ENCODE assay signal across 10 cellular contexts in the genomic region with DNA sequence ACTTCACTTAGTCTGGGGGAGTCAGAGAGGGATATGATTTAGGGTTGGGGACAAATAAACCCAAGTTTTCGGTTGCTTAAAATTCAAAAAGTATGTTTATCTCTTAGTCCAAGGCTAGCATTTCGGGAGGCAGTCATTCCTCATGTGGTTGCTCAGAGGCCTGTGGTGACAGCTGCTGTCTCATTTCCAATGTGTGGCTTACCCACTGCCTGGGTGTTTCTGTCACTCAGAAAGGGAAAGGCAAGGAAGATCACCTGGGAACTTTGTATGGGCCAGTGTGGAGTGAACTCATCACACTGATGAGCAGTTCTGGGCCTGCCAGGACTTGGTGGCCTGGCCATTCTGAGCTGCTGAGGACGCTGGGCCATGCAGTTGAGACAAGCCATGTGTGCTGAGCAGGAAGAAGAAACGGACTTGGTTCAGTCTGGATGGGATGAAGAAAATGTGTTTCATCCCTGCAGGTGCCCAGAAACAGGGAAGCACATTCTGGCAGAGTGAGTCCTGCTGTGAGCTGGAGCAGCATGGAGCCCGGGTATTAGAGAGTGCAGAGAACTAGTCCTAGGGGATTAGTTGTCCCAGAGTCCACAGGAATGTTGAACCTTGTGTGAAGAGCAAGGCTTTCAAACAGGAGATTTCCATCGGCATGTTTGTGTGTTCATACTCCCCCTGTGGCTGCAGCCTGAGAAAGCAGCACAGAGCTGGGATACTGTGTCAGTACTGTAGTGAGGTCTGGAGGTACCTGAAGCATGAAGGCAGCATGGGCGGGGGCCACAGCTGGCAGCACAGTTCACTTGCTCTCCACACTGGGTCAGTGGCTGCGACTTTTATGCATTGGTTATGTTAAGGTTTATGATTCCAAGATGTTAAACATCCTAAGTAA.
A peak's percentile ranks its signal among the peaks of the same experiment; 100 is the strongest.
DNase-seq lines count a peak whose midpoint lies in the region; ATAC-seq and TF ChIP-seq lines count a peak whose summit lies in the region.
"Had no signal": no experiment of that assay in that cellular context is flagged by ENCODE, and none has a peak within 500 bp of the region (broad histone marks: within the 10 kb centered on the region; RNA-seq: fewer than 3 reads in every experiment).

No MANE protein-coding gene starts in this region.

- H3K27ac Mint-ChIP-seq in activated T-helper 2 cell treated with anti-CD3 and anti-CD28 coated beads, Interferon-gamma antibody, Interleukin-2, Interleukin-4, amounts not matched to agents 10 μg/mL and 5 μg/mL and 100 μg/mL, durations not matched to agents 14 hours and 24 hours and 36 hours, result no peak overlapping the region
- no peak overlapping the region for H3K27ac Mint-ChIP-seq in activated CD4-positive, alpha-beta T cell treated with anti-CD3 and anti-CD28 coated beads for 36 hours

- H4K20me1 ChIP-seq in fibroblast of lung (ENCODE audit: control insufficient read depth, extremely low read depth, insufficient read depth, low read length), result no peaks in the 10 kb centered on the region

- H3K36me3 Mint-ChIP-seq in activated T-helper 2 cell treated with anti-CD3 and anti-CD28 coated beads, Interferon-gamma antibody, Interleukin-2, Interleukin-4, amounts not matched to agents 10 μg/mL and 5 μg/mL and 100 μg/mL, durations not matched to agents 14 hours and 24 hours and 36 hours (ENCODE audit: low read depth), result no peaks in the 10 kb centered on the region
- no peaks in the 10 kb centered on the region for H3K36me3 Mint-ChIP-seq in activated CD4-positive, alpha-beta T cell treated with anti-CD3 and anti-CD28 coated beads for 36 hours (ENCODE audit: low read depth)

- BruUV-seq in Panc1 (replicated peaks; lab: Mats Ljungman, UMichigan), result no TSS peak

- H2AK5ac ChIP-seq in trophoblast cell (ENCODE audit: low read length), result peak overlapping the region; percentile 14

- no peak overlapping the region for H3K9ac ChIP-seq in fibroblast of lung (ENCODE audit: insufficient read depth, low read length)
- H3K9ac ChIP-seq in trophoblast cell (ENCODE audit: low read length), result no peak overlapping the region
- H3K9ac ChIP-seq: parathyroid adenoma had no signal

- no peaks in the 10 kb centered on the region for H3K9me3 Mint-ChIP-seq in activated T-helper 2 cell treated with anti-CD3 and anti-CD28 coated beads, Interferon-gamma antibody, Interleukin-2, Interleukin-4, amounts not matched to agents 10 μg/mL and 5 μg/mL and 100 μg/mL, durations not matched to agents 14 hours and 24 hours and 36 hours
- H3K9me3 Mint-ChIP-seq in activated CD4-positive, alpha-beta T cell treated with anti-CD3 and anti-CD28 coated beads for 36 hours (ENCODE audit: low read depth), result no peaks in the 10 kb centered on the region

- POLR2A ChIA-PET in Panc1 (lab: Charles Lee), result interaction anchor here (0.7 kb wide), 1 partner anchor 993 kb away, joined by 3 read pairs; no protein-coding TSS in a partner anchor
- POLR2A ChIA-PET in activated CD4-positive, alpha-beta T cell treated with anti-CD3 and anti-CD28 coated beads for 36 hours (lab: Charles Lee), result no interaction called here

- H3K79me2 ChIP-seq in fibroblast of lung (ENCODE audit: control insufficient read depth, insufficient read depth, low read length) (no peaks in the 10 kb centered on the region), trophoblast cell (ENCODE audit: control insufficient read depth, insufficient read depth, low read length, poor library complexity) (peaks cover 2% of the 10 kb centered on the region)
- H3K79me2 ChIP-seq: parathyroid adenoma had no signal

- no peaks in the 10 kb centered on the region for H3K4me1 ChIP-seq in Panc1 (ENCODE audit: control insufficient read depth, insufficient read depth, low read length)
- no peaks in the 10 kb centered on the region for H3K4me1 ChIP-seq in fibroblast of lung (ENCODE audit: control insufficient read depth, extremely low read depth, insufficient read depth, low read length)
- H3K4me1 ChIP-seq in trophoblast cell (ENCODE audit: control insufficient read depth in 1 of 2, insufficient read depth in 2 of 2, low read length in 2 of 2), result peaks cover 3 to 10% of the 10 kb centered on the region in 2 experiments
- H3K4me1 ChIP-seq in effector memory CD4-positive, alpha-beta T cell (ENCODE audit: control insufficient read depth, insufficient read depth, low read length, poor library complexity, severe bottlenecking), result no peaks in the 10 kb centered on the region
- H3K4me1 ChIP-seq: parathyroid adenoma had no signal

- H3K27ac ChIP-seq in Panc1 (ENCODE audit: low read length), result no peak overlapping the region
- H3K27ac ChIP-seq in fibroblast of lung (ENCODE audit: insufficient read depth, low read length), result no peak overlapping the region
- peak overlapping the region; percentile 1 for H3K27ac ChIP-seq in trophoblast cell (ENCODE audit: low read depth, low read length)
- H3K27ac ChIP-seq in effector memory CD4-positive, alpha-beta T cell (ENCODE audit: insufficient read depth, low read length, poor library complexity, severe bottlenecking), result no peak overlapping the region
- H3K27ac ChIP-seq: parathyroid adenoma had no signal

- DNase-seq in GM12865 (ENCODE audit: low read depth), result peak; percentile 44
- DNase-seq in Panc1 (ENCODE audit: low read depth, low spot score), result no peak
- no peak for DNase-seq in fibroblast of lung (ENCODE audit: low read depth in 2 of 2)
- peak in 1 of 2 donors; percentile 36 for DNase-seq in trophoblast cell
- no peak for DNase-seq in effector memory CD4-positive, alpha-beta T cell
- no peak for DNase-seq in activated T-helper 2 cell treated with anti-CD3 and anti-CD28 coated beads, Interferon-gamma antibody, Interleukin-2, Interleukin-4, amounts not matched to agents 10 μg/mL and 5 μg/mL and 100 μg/mL, durations not matched to agents 14 hours and 24 hours and 36 hours (ENCODE audit: low spot score)
- no peak for DNase-seq in NCI-H69 (lab: John Stamatoyannopoulos, UW)
- no peak for DNase-seq in activated CD4-positive, alpha-beta T cell treated with anti-CD3 and anti-CD28 coated beads for 36 hours
- DNase-seq: NCI-H748 treated with DMSO at 0.1 percent for 48 hours had no signal

- no peaks in the 10 kb centered on the region for H3K36me3 ChIP-seq in Panc1 (ENCODE audit: control insufficient read depth, insufficient read depth, low read length)
- H3K36me3 ChIP-seq in fibroblast of lung (ENCODE audit: control insufficient read depth, insufficient read depth, low read length), result no peaks in the 10 kb centered on the region
- H3K36me3 ChIP-seq in trophoblast cell (ENCODE audit: control insufficient read depth in 1 of 2, insufficient read depth in 2 of 2, low read length in 2 of 2), result peaks cover 0 to 1% of the 10 kb centered on the region in 2 experiments
- H3K36me3 ChIP-seq in effector memory CD4-positive, alpha-beta T cell (ENCODE audit: control insufficient read depth, insufficient read depth, low read length), result no peaks in the 10 kb centered on the region

- H3K4ac ChIP-seq in trophoblast cell (ENCODE audit: low read depth, low read length), result peak overlapping the region; percentile 5

- H2BK5ac ChIP-seq in trophoblast cell (ENCODE audit: low read depth, low read length, poor library complexity), result peak overlapping the region; percentile 8

- H3K4me2 ChIP-seq in fibroblast of lung (ENCODE audit: extremely low read depth, insufficient read depth, low read length), result no peak overlapping the region
- no peak overlapping the region for H3K4me2 ChIP-seq in trophoblast cell (ENCODE audit: low read length)

- peak overlapping the region; percentile 6 for H3K18ac ChIP-seq in trophoblast cell (ENCODE audit: low read length)

- H3K4me3 ChIP-seq in GM12865 (ENCODE audit: low read depth, low read length) (no peak overlapping the region), Panc1 (ENCODE audit: low read depth in 2 of 2, low read length in 2 of 2) (no peak overlapping the region), fibroblast of lung (replicated peaks in 1 of 4; ENCODE audit: control extremely low read depth in 1 of 4, insufficient read depth in 1 of 4, low read depth in 3 of 4, low read length in 4 of 4) (no peak overlapping the region), trophoblast cell (ENCODE audit: low read depth, low read length) (no peak overlapping the region)
- H3K4me3 ChIP-seq in effector memory CD4-positive, alpha-beta T cell (ENCODE audit: insufficient read depth, low read depth, low read length, poor library complexity, severe bottlenecking), result no peak overlapping the region

- no peaks in the 10 kb centered on the region for H3K4me1 Mint-ChIP-seq in activated T-helper 2 cell treated with anti-CD3 and anti-CD28 coated beads, Interferon-gamma antibody, Interleukin-2, Interleukin-4, amounts not matched to agents 10 μg/mL and 5 μg/mL and 100 μg/mL, durations not matched to agents 14 hours and 24 hours and 36 hours (ENCODE audit: low read depth)
- no peaks in the 10 kb centered on the region for H3K4me1 Mint-ChIP-seq in activated CD4-positive, alpha-beta T cell treated with anti-CD3 and anti-CD28 coated beads for 36 hours

- peak overlapping the region; percentile 34 for H2BK120ac ChIP-seq in trophoblast cell (ENCODE audit: insufficient read depth, low read length, poor library complexity)

- intact Hi-C loops in Panc1 (cut with micrococcal nuclease; ENCODE audit: unreplicated experiment), result loop anchor here (5.0 kb wide), 1 partner anchor 210 kb away; a partner anchor contains a TSS
- intact Hi-C loops in activated T-helper 2 cell treated with anti-CD3 and anti-CD28 coated beads, Interferon-gamma antibody, Interleukin-2, Interleukin-4, amounts not matched to agents 10 μg/mL and 5 μg/mL and 100 μg/mL, durations not matched to agents 14 hours and 24 hours and 36 hours (cut with micrococcal nuclease), result no loop called here
- intact Hi-C loops in activated CD4-positive, alpha-beta T cell treated with anti-CD3 and anti-CD28 coated beads for 36 hours (cut with DNase I, micrococcal nuclease), result no loop called here

- H2BK12ac ChIP-seq in trophoblast cell (ENCODE audit: low read length), result peak overlapping the region; percentile 62

- peak; percentile 73; the same call in 1 of the 2 replicates for ATAC-seq in Panc1
- ATAC-seq in activated CD4-positive, alpha-beta T cell treated with anti-CD3 and anti-CD28 coated beads for 36 hours, result no peak

- no peaks in the 10 kb centered on the region for H3K9me3 ChIP-seq in Panc1 (ENCODE audit: control insufficient read depth, insufficient read depth, low read depth, low read length)
- no peaks in the 10 kb centered on the region for H3K9me3 ChIP-seq in fibroblast of lung (ENCODE audit: control insufficient read depth, insufficient read depth, low read depth, low read length)
- H3K9me3 ChIP-seq in trophoblast cell (ENCODE audit: insufficient read depth, low read depth, low read length), result no peaks in the 10 kb centered on the region
- H3K9me3 ChIP-seq in effector memory CD4-positive, alpha-beta T cell (ENCODE audit: control insufficient read depth, low read length), result no peaks in the 10 kb centered on the region

- in situ Hi-C loops in Panc1 (cut with HindIII; ENCODE audit: low pct_unique_long_range_greater_than_20kb, low sequenced_read_pairs), result no loop called here

- H3K27me3 ChIP-seq in Panc1 (ENCODE audit: control insufficient read depth, insufficient read depth, low read length), result no peaks in the 10 kb centered on the region
- H3K27me3 ChIP-seq in fibroblast of lung (ENCODE audit: control insufficient read depth, insufficient read depth, low read length), result no peaks in the 10 kb centered on the region
- H3K27me3 ChIP-seq in trophoblast cell (ENCODE audit: insufficient read depth, low read length), result no peaks in the 10 kb centered on the region
- no peaks in the 10 kb centered on the region for H3K27me3 ChIP-seq in effector memory CD4-positive, alpha-beta T cell (replicated peaks; ENCODE audit: control insufficient read depth, insufficient read depth, low read length, poor library complexity, severe bottlenecking)

- CTCF ChIA-PET in Panc1 (lab: Charles Lee), result interaction anchor here (0.5 to 0.7 kb wide), 3 partner anchors 78 to 140 kb away, joined by 3 read pairs; no protein-coding TSS in a partner anchor
- CTCF ChIA-PET in activated CD4-positive, alpha-beta T cell treated with anti-CD3 and anti-CD28 coated beads for 36 hours (lab: Charles Lee), result no interaction called here

- peak overlapping the region; percentile 65 for H4K91ac ChIP-seq in trophoblast cell (ENCODE audit: low read depth, low read length)

- TF ChIP-seq CTCF in GM12865 (IDR thresholded peaks at IDR 0.05; ENCODE audit: insufficient read depth, low read depth, low read length, missing control alignments) (no peak), Panc1 (IDR thresholded peaks at IDR 0.05) (peak; percentile 24), fibroblast of lung (conservative IDR thresholded peaks at IDR 0.05 in 1 of 2, IDR thresholded peaks at IDR 0.05 in 1 of 2; ENCODE audit: low read depth in 1 of 2, low read length in 2 of 2) (peak; percentile 19 to 26)

- no peak overlapping the region for H3K4me3 Mint-ChIP-seq in activated T-helper 2 cell treated with anti-CD3 and anti-CD28 coated beads, Interferon-gamma antibody, Interleukin-2, Interleukin-4, amounts not matched to agents 10 μg/mL and 5 μg/mL and 100 μg/mL, durations not matched to agents 14 hours and 24 hours and 36 hours (ENCODE audit: low read depth)
- no peak overlapping the region for H3K4me3 Mint-ChIP-seq in activated CD4-positive, alpha-beta T cell treated with anti-CD3 and anti-CD28 coated beads for 36 hours

- H2AFZ ChIP-seq in fibroblast of lung (ENCODE audit: low read length) (no peak overlapping the region), trophoblast cell (ENCODE audit: insufficient read depth, low read length, poor library complexity) (no peak overlapping the region)
- H2AFZ ChIP-seq: parathyroid adenoma had no signal

- H3K14ac ChIP-seq in trophoblast cell (ENCODE audit: low read length), result peak overlapping the region; percentile 25

- no CpG with 5 or more reads among the region's 8 CpGs for WGBS in trophoblast cell (ENCODE audit: extremely low coverage, insufficient coverage, insufficient read length)

- no peak overlapping the region for H4K12ac ChIP-seq in trophoblast cell (ENCODE audit: low read depth, low read length)

- no peaks in the 10 kb centered on the region for H3K27me3 Mint-ChIP-seq in activated T-helper 2 cell treated with anti-CD3 and anti-CD28 coated beads, Interferon-gamma antibody, Interleukin-2, Interleukin-4, amounts not matched to agents 10 μg/mL and 5 μg/mL and 100 μg/mL, durations not matched to agents 14 hours and 24 hours and 36 hours (ENCODE audit: low read depth)
- H3K27me3 Mint-ChIP-seq in activated CD4-positive, alpha-beta T cell treated with anti-CD3 and anti-CD28 coated beads for 36 hours, result no peaks in the 10 kb centered on the region

- H3K79me1 ChIP-seq in trophoblast cell (ENCODE audit: low read length), result peaks cover 35% of the 10 kb centered on the region

- peak overlapping the region; percentile 42 for H4K8ac ChIP-seq in trophoblast cell (ENCODE audit: low read depth, low read length)

- H3K23ac ChIP-seq in trophoblast cell (ENCODE audit: low read length), result no peak overlapping the region
